8 cellular contexts compared by ENCODE assay signal in the genomic region with DNA sequence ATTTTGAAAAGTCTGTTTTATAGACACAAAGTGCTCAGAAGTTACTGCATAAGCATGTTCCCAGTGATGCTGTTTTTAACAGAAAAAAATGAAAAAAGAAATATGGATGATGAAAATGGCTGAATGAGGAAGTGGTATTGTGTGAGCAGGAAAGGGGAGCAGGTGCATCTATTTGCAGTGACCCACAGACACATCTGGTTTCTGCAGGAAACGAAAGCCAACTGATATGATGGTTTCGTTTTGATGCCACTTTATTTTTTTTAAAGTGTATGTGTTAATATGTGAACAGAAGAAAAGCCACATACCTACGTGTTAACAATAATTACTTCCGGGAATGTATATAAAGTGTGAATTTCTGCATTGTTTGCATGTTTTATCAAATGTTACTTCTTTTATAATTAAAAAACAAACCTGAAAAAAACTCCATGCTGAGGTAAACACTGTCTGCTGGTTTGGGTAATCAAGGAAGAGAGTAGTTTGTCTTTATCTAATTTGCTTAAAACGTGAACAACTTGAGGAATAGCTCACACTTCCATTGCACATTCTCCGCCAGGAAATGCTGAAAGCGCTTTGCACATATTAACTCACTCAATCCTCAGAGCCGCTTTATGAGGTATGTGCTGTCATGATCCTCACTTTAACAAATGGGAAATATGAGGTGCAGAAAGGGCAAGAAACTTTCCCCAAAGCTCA.
DNase-seq lines count a peak whose midpoint lies in the region; ATAC-seq and TF ChIP-seq lines count a peak whose summit lies in the region.

No MANE protein-coding gene starts in this region.

- WGBS in esophagus muscularis mucosa, result 42% methylated on average over 8 of the region's 8 CpGs

- peak overlapping the region; percentile 84 for H3K9ac ChIP-seq in BLaER1

- DNase-seq in Peyer's patch (peak in 2 of 3 donors; percentile 47 to 55), NCI-H2227 treated with DMSO at 0.1 percent for 48 hours (lab: John Stamatoyannopoulos, UW) (no peak), NCI-H446 (lab: John Stamatoyannopoulos, UW) (no peak), Right ventricle myocardium superior (no peak), esophagus muscularis mucosa (ENCODE audit: extremely low spot score) (no peak)

- H3K4me2 ChIP-seq in BLaER1, result peak overlapping the region; percentile 99

- H3K36me3 ChIP-seq in BLaER1 (no peaks in the 10 kb centered on the region), Peyer's patch (no peaks in the 10 kb centered on the region), esophagus muscularis mucosa (no peaks in the 10 kb centered on the region)

- H3K27ac ChIP-seq in BLaER1 (peak overlapping the region; percentile 97), Peyer's patch (peak overlapping the region in 1 of 4 donors; percentile 69), esophagus muscularis mucosa (replicated peaks in 1 of 4) (no peak overlapping the region)

- H3K4me1 ChIP-seq in BLaER1, result peaks cover 85% of the 10 kb centered on the region
- H3K4me1 ChIP-seq in Peyer's patch, result peaks cover 0 to 6% (median 0%) of the 10 kb centered on the region in 4 donors
- H3K4me1 ChIP-seq in esophagus muscularis mucosa, result peaks cover 0 to 3% (median 0%) of the 10 kb centered on the region in 4 donors

- H3K9me3 ChIP-seq in BLaER1, result peaks cover 14% of the 10 kb centered on the region
- H3K9me3 ChIP-seq in Peyer's patch, result no peaks in the 10 kb centered on the region
- no peaks in the 10 kb centered on the region for H3K9me3 ChIP-seq in esophagus muscularis mucosa

- TF ChIP-seq CTCF in Peyer's patch (IDR thresholded peaks at IDR 0.05) (no peak), esophagus muscularis mucosa (IDR thresholded peaks at IDR 0.05) (no peak)

- peak; percentile 90 for ATAC-seq in GM18868 (IDR thresholded peaks at IDR 0.05; ENCODE audit: unreplicated experiment)
- ATAC-seq in HG02981 (IDR thresholded peaks at IDR 0.05; ENCODE audit: unreplicated experiment), result peak; percentile 81
- ATAC-seq in Right ventricle myocardium superior (ENCODE audit: poor library complexity), result no peak

- H3K27me3 ChIP-seq in BLaER1 (no peaks in the 10 kb centered on the region), Peyer's patch (no peaks in the 10 kb centered on the region), esophagus muscularis mucosa (peaks cover 0 to 79% (median 0%) of the 10 kb centered on the region in 4 donors)

- intact Hi-C loops in Right ventricle myocardium superior (cut with DNase I) (no loop called here), esophagus muscularis mucosa (cut with DNase I) (no loop called here)

- H4K20me1 ChIP-seq in BLaER1, result no peaks in the 10 kb centered on the region

- H3K4me3 ChIP-seq in BLaER1, result peak overlapping the region; percentile 67
- H3K4me3 ChIP-seq in Peyer's patch, result peak overlapping the region in 1 of 4 donors; percentile 7
- H3K4me3 ChIP-seq in esophagus muscularis mucosa, result no peak overlapping the region

- TF ChIP-seq EP300 in esophagus muscularis mucosa (IDR thresholded peaks at IDR 0.05), result no peak

- TF ChIP-seq POLR2A in Peyer's patch (IDR thresholded peaks at IDR 0.05), result no peak
- TF ChIP-seq POLR2A in esophagus muscularis mucosa (IDR thresholded peaks at IDR 0.05; ENCODE audit: low read depth), result no peak

Comparison
In these comparisons a context has a peak if more than half of its experiments do, and no peak if none do; other contexts are left out.
1. DNase-seq: peak in Peyer's patch (2 of 3); none in NCI-H2227 treated with DMSO at 0.1 percent for 48 hours (single experiment), NCI-H446 (0 of 2), Right ventricle myocardium superior (single experiment) and esophagus muscularis mucosa (single experiment).